ENCODE assay signal across 8 cellular contexts in the genomic region with DNA sequence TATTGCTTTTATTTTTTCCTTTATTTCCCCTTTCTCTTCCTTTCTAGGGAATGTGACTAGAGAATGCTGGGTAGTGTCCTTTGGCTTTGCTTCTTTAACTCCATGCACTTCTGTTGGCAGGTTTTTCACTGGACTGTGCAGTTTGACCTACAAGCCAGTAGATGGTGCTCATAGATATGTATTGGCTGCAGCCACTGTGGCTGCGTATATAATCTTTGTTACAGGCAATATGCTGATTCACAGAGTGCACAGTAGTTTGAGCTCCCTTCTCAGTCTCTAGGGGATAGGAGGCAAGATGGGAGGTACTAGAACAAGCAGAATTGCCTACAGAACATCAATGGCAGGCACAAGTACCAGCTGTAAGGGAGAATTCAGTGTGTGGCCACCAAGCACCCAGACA.
DNase-seq lines count a peak whose midpoint lies in the region; ATAC-seq and TF ChIP-seq lines count a peak whose summit lies in the region.

No MANE protein-coding gene starts in this region.

- H4K20me1 ChIP-seq in MM.1S (ENCODE audit: insufficient read depth, low read length) (no peaks in the 10 kb centered on the region), osteoblast (ENCODE audit: insufficient read depth, low read length) (no peaks in the 10 kb centered on the region)

- no peak for TF ChIP-seq EP300 in suprapubic skin (IDR thresholded peaks at IDR 0.05)

- H3K27ac ChIP-seq in MM.1S (ENCODE audit: low read length) (no peak overlapping the region), osteoblast (ENCODE audit: low read depth, low read length) (no peak overlapping the region), suprapubic skin (no peak overlapping the region)

- no peak overlapping the region for H3K4me3 Mint-ChIP-seq in activated B cell treated with CpG ODN at 0.5 μM for 24 hours

- ATAC-seq in GM19468 (IDR thresholded peaks at IDR 0.05; ENCODE audit: extremely low read depth, unreplicated experiment) (peak; percentile 52), activated B cell treated with CpG ODN at 0.5 μM for 24 hours (ENCODE audit: low read depth) (peak; percentile 74)

- H3K4me1 ChIP-seq in MM.1S (ENCODE audit: low read length) (0 out of 2 replicates have a peak, but pooled peaks cover 6% of the 10 kb centered on the region), osteoblast (ENCODE audit: insufficient read depth, low read length) (peaks cover 20% of the 10 kb centered on the region), suprapubic skin (no peaks in the 10 kb centered on the region)

- TF ChIP-seq CTCF in AG09319 (IDR thresholded peaks at IDR 0.05; ENCODE audit: low read depth, low read length) (peak; percentile 79), MM.1S (IDR thresholded peaks at IDR 0.05; ENCODE audit: low read length) (peak; percentile 70), activated B cell treated with CpG ODN at 0.5 μM for 24 hours (IDR thresholded peaks at IDR 0.05) (no peak), osteoblast (IDR thresholded peaks at IDR 0.05; ENCODE audit: extremely low read depth, low read depth, low read length) (peak; percentile 91), suprapubic skin (IDR thresholded peaks at IDR 0.05) (no peak)

- H3K9me2 ChIP-seq in MM.1S (replicated peaks; ENCODE audit: insufficient read depth, low read length): no peaks in the 10 kb centered on the region

- DNase-seq in AG09319 (ENCODE audit: extremely low read depth, low read depth): peak; percentile 15
- DNase-seq in MM.1S: peak; percentile 43
- DNase-seq in activated B cell treated with CpG ODN at 0.5 μM for 24 hours: no peak
- DNase-seq in osteoblast (ENCODE audit: insufficient read length, low spot score, missing footprints): peak; percentile 82
- DNase-seq in activated T-cell treated with anti-CD3 and anti-CD28 coated beads, Interleukin-2, amount 50 U/mL, for 48 hours: no peak
- no peak for DNase-seq in G401 (ENCODE audit: low spot score)
- no peak for DNase-seq in suprapubic skin (ENCODE audit: low spot score in 2 of 2)

- H3K79me2 ChIP-seq in MM.1S (ENCODE audit: low read length) (no peaks in the 10 kb centered on the region), osteoblast (ENCODE audit: insufficient read depth, low read length) (no peaks in the 10 kb centered on the region)

- H3K9me3 ChIP-seq in MM.1S (replicated peaks; ENCODE audit: insufficient read depth, low read length) (no peaks in the 10 kb centered on the region), osteoblast (ENCODE audit: low read depth, low read length) (no peaks in the 10 kb centered on the region), suprapubic skin (peaks cover 19% of the 10 kb centered on the region)

- no peak for TF ChIP-seq POLR2A in suprapubic skin (IDR thresholded peaks at IDR 0.05)

- 0 out of 2 replicates have a peak overlapping the region, but pooled peaks have one; percentile 12 for H2AFZ ChIP-seq in MM.1S (ENCODE audit: low read length)
- no peak overlapping the region for H2AFZ ChIP-seq in osteoblast (ENCODE audit: low read length)

- no peaks in the 10 kb centered on the region for H3K27me3 Mint-ChIP-seq in activated B cell treated with CpG ODN at 0.5 μM for 24 hours

- POLR2A ChIA-PET in activated B cell treated with CpG ODN at 0.5 μM for 24 hours (lab: Charles Lee): no interaction called here

- 87% methylated on average over 1 of the region's 1 CpG for WGBS in suprapubic skin

- in situ Hi-C loops in G401 (cut with HindIII; ENCODE audit: low sequenced_read_pairs): no loop called here

- H3K4me2 ChIP-seq in MM.1S (ENCODE audit: low read depth, low read length) (no peak overlapping the region), osteoblast (ENCODE audit: insufficient read depth, low read length) (no peak overlapping the region)

- H3K27me3 ChIP-seq in MM.1S (replicated peaks; ENCODE audit: insufficient read depth, low read length) (no peaks in the 10 kb centered on the region), osteoblast (ENCODE audit: insufficient read depth, low read length) (peaks cover 3% of the 10 kb centered on the region), suprapubic skin (no peaks in the 10 kb centered on the region)

- H3F3A ChIP-seq in MM.1S (ENCODE audit: insufficient read depth, low read length): no peaks in the 10 kb centered on the region

- no peaks in the 10 kb centered on the region for H3K36me3 Mint-ChIP-seq in activated B cell treated with CpG ODN at 0.5 μM for 24 hours (ENCODE audit: low read depth)

- H3K4me1 Mint-ChIP-seq in activated B cell treated with CpG ODN at 0.5 μM for 24 hours: peaks cover 4% of the 10 kb centered on the region

- CTCF ChIA-PET in activated B cell treated with CpG ODN at 0.5 μM for 24 hours (lab: Charles Lee): interaction anchor here (1.0 to 1.4 kb wide), 2 partner anchors 168 to 1785 kb away, joined by 3 to 4 read pairs; no protein-coding TSS in a partner anchor

- H3K9me3 Mint-ChIP-seq in activated B cell treated with CpG ODN at 0.5 μM for 24 hours: peaks cover 3% of the 10 kb centered on the region

- H3K27ac Mint-ChIP-seq in activated B cell treated with CpG ODN at 0.5 μM for 24 hours: no peak overlapping the region

- intact Hi-C loops in activated B cell treated with CpG ODN at 0.5 μM for 24 hours (cut with micrococcal nuclease): loop anchor here (1.0 to 5.0 kb wide), 2 partner anchors 112 to 435 kb away; no protein-coding TSS in a partner anchor

- H3K36me3 ChIP-seq in MM.1S (replicated peaks; ENCODE audit: insufficient read depth, low read length): no peaks in the 10 kb centered on the region
- no peaks in the 10 kb centered on the region for H3K36me3 ChIP-seq in osteoblast (ENCODE audit: insufficient read depth, low read length)
- no peaks in the 10 kb centered on the region for H3K36me3 ChIP-seq in suprapubic skin

- H3K4me3 ChIP-seq in MM.1S (ENCODE audit: low read length) (no peak overlapping the region), osteoblast (ENCODE audit: insufficient read depth, low read length) (no peak overlapping the region), suprapubic skin (no peak overlapping the region)

- H3K9ac ChIP-seq in MM.1S (ENCODE audit: low read length): no peak overlapping the region

Comparison
In these comparisons a context has a peak if more than half of its experiments do, and no peak if none do; other contexts are left out.
1. DNase-seq: peak in AG09319 (single experiment), MM.1S (single experiment) and osteoblast (single experiment); none in activated B cell treated with CpG ODN at 0.5 μM for 24 hours (single experiment), activated T-cell treated with anti-CD3 and anti-CD28 coated beads, Interleukin-2, amount 50 U/mL, for 48 hours (0 of 2), G401 (single experiment) and suprapubic skin (0 of 2).
2. CTCF ChIP-seq: peak in AG09319 (single experiment), MM.1S (single experiment) and osteoblast (single experiment); none in activated B cell treated with CpG ODN at 0.5 μM for 24 hours (single experiment) and suprapubic skin (0 of 2).